11 cellular contexts compared by ENCODE assay signal in genomic region chr16:53817117-53817516, GRCh38.
DNase-seq lines count a peak whose midpoint lies in the region; ATAC-seq and TF ChIP-seq lines count a peak whose summit lies in the region.
"Had no signal": no experiment of that assay in that cellular context is flagged by ENCODE, and none has a peak within 500 bp of the region (broad histone marks: within the 10 kb centered on the region; RNA-seq: fewer than 3 reads in every experiment).

No MANE protein-coding gene starts in this region.

- no peak overlapping the region for H3K4me3 Mint-ChIP-seq in progenitor cell of endocrine pancreas (ENCODE audit: low read depth)
- H3K4me3 Mint-ChIP-seq: activated naive CD8-positive, alpha-beta T cell treated with anti-CD3 and anti-CD28 coated beads, Interleukin-2, amount 50 U/mL, for 24 hours had no signal

- H3K4me3 ChIP-seq in astrocyte of the spinal cord (ENCODE audit: low read depth, low read length): no peak overlapping the region

- DNase-seq in left cardiac atrium: peak; percentile 27
- no peak for DNase-seq in Right ventricle myocardium superior
- DNase-seq in astrocyte of the spinal cord (ENCODE audit: low read depth, low spot score): peak; percentile 95
- DNase-seq in islet precursor cell: peak; percentile 85
- DNase-seq in progenitor cell of endocrine pancreas (ENCODE audit: low spot score, unreplicated experiment): no peak
- no peak for DNase-seq in GF-D8 (lab: John Stamatoyannopoulos, UW)
- DNase-seq: activated CD4-positive, alpha-beta T cell treated with anti-CD3 and anti-CD28 coated beads, Interleukin-2, amount 50 U/mL, for 48 hours; activated naive CD8-positive, alpha-beta T cell treated with anti-CD3 and anti-CD28 coated beads, Interleukin-2, amount 50 U/mL, for 24 hours; AML-193 had no signal

- H3K27ac Mint-ChIP-seq in progenitor cell of endocrine pancreas: no peak overlapping the region
- H3K27ac Mint-ChIP-seq: activated naive CD8-positive, alpha-beta T cell treated with anti-CD3 and anti-CD28 coated beads, Interleukin-2, amount 50 U/mL, for 24 hours had no signal

- ATAC-seq in left cardiac atrium (peak in 1 of 2 donors; percentile 92), Right ventricle myocardium superior (ENCODE audit: poor library complexity) (no peak), GM19324 (IDR thresholded peaks at IDR 0.05; ENCODE audit: low FRiP score, unreplicated experiment) (no peak), HG02885 (IDR thresholded peaks at IDR 0.05; ENCODE audit: poor library complexity, unreplicated experiment) (no peak)
- ATAC-seq: activated naive CD8-positive, alpha-beta T cell treated with anti-CD3 and anti-CD28 coated beads, Interleukin-2, amount 50 U/mL, for 24 hours had no signal

- H3K4me1 Mint-ChIP-seq in progenitor cell of endocrine pancreas (ENCODE audit: low read depth): peaks cover 3% of the 10 kb centered on the region

- in situ Hi-C loops in astrocyte of the spinal cord (cut with HindIII; ENCODE audit: low sequenced_read_pairs): no loop called here

- intact Hi-C loops in left cardiac atrium (cut with DNase I) (no loop called here), Right ventricle myocardium superior (cut with DNase I) (no loop called here)

- no peaks in the 10 kb centered on the region for H3K9me3 Mint-ChIP-seq in progenitor cell of endocrine pancreas (ENCODE audit: low read depth)
- H3K9me3 Mint-ChIP-seq: activated naive CD8-positive, alpha-beta T cell treated with anti-CD3 and anti-CD28 coated beads, Interleukin-2, amount 50 U/mL, for 24 hours had no signal

- H3K27me3 Mint-ChIP-seq in progenitor cell of endocrine pancreas: peaks cover 10% of the 10 kb centered on the region
- H3K27me3 Mint-ChIP-seq: activated naive CD8-positive, alpha-beta T cell treated with anti-CD3 and anti-CD28 coated beads, Interleukin-2, amount 50 U/mL, for 24 hours had no signal

- H3K36me3 Mint-ChIP-seq in progenitor cell of endocrine pancreas (ENCODE audit: insufficient read depth): peaks cover 12% of the 10 kb centered on the region

- TF ChIP-seq CTCF in astrocyte of the spinal cord (IDR thresholded peaks at IDR 0.05; ENCODE audit: low read depth, low read length) (no peak), progenitor cell of endocrine pancreas (IDR thresholded peaks at IDR 0.05; ENCODE audit: unreplicated experiment) (no peak)

Comparison
In these comparisons a context has a peak if more than half of its experiments do, and no peak if none do; other contexts are left out.
1. DNase-seq: peak in left cardiac atrium (single experiment), astrocyte of the spinal cord (single experiment) and islet precursor cell (single experiment); none in Right ventricle myocardium superior (single experiment), progenitor cell of endocrine pancreas (single experiment) and GF-D8 (single experiment).